25 cellular contexts compared by ENCODE assay signal in the genomic region with DNA sequence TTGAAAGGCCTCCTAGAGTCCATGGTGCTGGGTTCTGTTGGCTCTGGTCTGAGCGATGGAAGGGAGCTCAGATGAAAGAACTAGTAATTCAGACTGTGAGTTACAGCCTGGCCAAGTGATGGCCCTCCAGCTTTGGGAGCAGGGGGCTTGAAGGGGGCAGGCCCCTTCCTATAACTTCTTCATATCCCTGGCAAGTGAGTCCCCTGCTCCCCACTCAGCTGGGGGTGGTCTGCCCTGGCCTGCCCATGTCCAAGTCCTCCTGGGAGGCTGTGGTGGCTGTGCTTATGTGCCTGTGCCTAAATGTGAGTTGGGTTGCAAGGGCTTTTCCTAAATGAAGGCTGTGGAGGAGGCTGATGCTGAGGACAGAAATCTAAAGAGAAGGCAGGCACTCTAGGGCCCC.
DNase-seq lines count a peak whose midpoint lies in the region; ATAC-seq and TF ChIP-seq lines count a peak whose summit lies in the region.
"Had no signal": no experiment of that assay in that cellular context is flagged by ENCODE, and none has a peak within 500 bp of the region (broad histone marks: within the 10 kb centered on the region; RNA-seq: fewer than 3 reads in every experiment).

No MANE protein-coding gene starts in this region.

- H3K4me1 Mint-ChIP-seq in activated CD8-positive, alpha-beta memory T cell treated with anti-CD3 and anti-CD28 coated beads, Interleukin-2, amount 10 ng/mL, durations not matched to agents 7 days and 5 days: peaks cover 11% of the 10 kb centered on the region
- H3K4me1 Mint-ChIP-seq in CD14-positive monocyte: no peaks in the 10 kb centered on the region
- no peaks in the 10 kb centered on the region for H3K4me1 Mint-ChIP-seq in osteocyte (ENCODE audit: unreplicated experiment)
- H3K4me1 Mint-ChIP-seq: CD8-positive, alpha-beta memory T cell; IgD-negative memory B cell had no signal

- no peak for TF ChIP-seq POLR2A in tibial nerve (IDR thresholded peaks at IDR 0.05)

- intact Hi-C loops in CD14-positive monocyte (cut with micrococcal nuclease): no loop called here

- ATAC-seq in activated CD8-positive, alpha-beta memory T cell treated with anti-CD3 and anti-CD28 coated beads, Interleukin-2, amount 10 ng/mL, durations not matched to agents 7 days and 5 days: no peak
- ATAC-seq in HG02759 (IDR thresholded peaks at IDR 0.05; ENCODE audit: unreplicated experiment): no peak
- ATAC-seq: HCT116 had no signal

- H3K27me3 ChIP-seq in tibial nerve: no peaks in the 10 kb centered on the region

- no peak overlapping the region for H3K4me3 Mint-ChIP-seq in activated CD8-positive, alpha-beta memory T cell treated with anti-CD3 and anti-CD28 coated beads, Interleukin-2, amount 10 ng/mL, durations not matched to agents 7 days and 5 days
- H3K4me3 Mint-ChIP-seq in CD14-positive monocyte: no peak overlapping the region
- H3K4me3 Mint-ChIP-seq in osteocyte (ENCODE audit: unreplicated experiment): no peak overlapping the region
- H3K4me3 Mint-ChIP-seq: CD8-positive, alpha-beta memory T cell; IgD-negative memory B cell had no signal

- no peaks in the 10 kb centered on the region for H3K9me3 Mint-ChIP-seq in activated CD8-positive, alpha-beta memory T cell treated with anti-CD3 and anti-CD28 coated beads, Interleukin-2, amount 10 ng/mL, durations not matched to agents 7 days and 5 days (ENCODE audit: low read depth)
- H3K9me3 Mint-ChIP-seq in CD14-positive monocyte (peaks cover 0 to 2% (median 0%) of the 10 kb centered on the region in 7 donors), osteocyte (ENCODE audit: unreplicated experiment) (no peaks in the 10 kb centered on the region)
- H3K9me3 Mint-ChIP-seq: CD8-positive, alpha-beta memory T cell; IgD-negative memory B cell had no signal

- H3K27ac ChIP-seq in coronary artery: no peak overlapping the region
- H3K27ac ChIP-seq in tibial nerve: no peak overlapping the region

- H3K4me3 ChIP-seq in coronary artery: no peak overlapping the region
- no peak overlapping the region for H3K4me3 ChIP-seq in tibial nerve

- TF ChIP-seq EP300 in tibial nerve (IDR thresholded peaks at IDR 0.05): no peak

- H3K27ac Mint-ChIP-seq in activated CD8-positive, alpha-beta memory T cell treated with anti-CD3 and anti-CD28 coated beads, Interleukin-2, amount 10 ng/mL, durations not matched to agents 7 days and 5 days: no peak overlapping the region
- H3K27ac Mint-ChIP-seq in CD14-positive monocyte (no peak overlapping the region), osteocyte (ENCODE audit: unreplicated experiment) (no peak overlapping the region)
- H3K27ac Mint-ChIP-seq: IgD-negative memory B cell had no signal

- CTCF ChIA-PET in activated CD8-positive, alpha-beta memory T cell treated with anti-CD3 and anti-CD28 coated beads, Interleukin-2, amount 10 ng/mL, durations not matched to agents 7 days and 5 days (lab: Charles Lee): interaction anchor here (0.8 kb wide), 1 partner anchor 10 kb away, joined by 3 read pairs; no protein-coding TSS in a partner anchor

- DNase-seq in activated CD8-positive, alpha-beta memory T cell treated with anti-CD3 and anti-CD28 coated beads, Interleukin-2, amount 50 U/mL, for 48 hours: peak; percentile 40
- no peak for DNase-seq in activated CD8-positive, alpha-beta memory T cell treated with anti-CD3 and anti-CD28 coated beads, Interleukin-2, amount 10 ng/mL, durations not matched to agents 7 days and 5 days
- peak; percentile 19 for DNase-seq in CD14-positive monocyte (ENCODE audit: low spot score)
- peak; percentile 35 for DNase-seq in coronary artery (ENCODE audit: low spot score)
- peak; percentile 59 for DNase-seq in osteocyte (ENCODE audit: extremely low spot score, unreplicated experiment)
- no peak for DNase-seq in DMS79 (lab: John Stamatoyannopoulos, UW)
- no peak for DNase-seq in tibial nerve (ENCODE audit: low spot score in 2 of 2)
- DNase-seq: AML-193; C1 segment of cervical spinal cord; Calu3; CD8-positive, alpha-beta memory T cell; DMS153; GOT3; Karpas-422; NCI-H1694; NCI-H2081; NCI-H2171; NCI-H345; NCI-H524; NCI-H82; OCI-M1; SHP77 had no signal

- no peaks in the 10 kb centered on the region for H3K36me3 Mint-ChIP-seq in activated CD8-positive, alpha-beta memory T cell treated with anti-CD3 and anti-CD28 coated beads, Interleukin-2, amount 10 ng/mL, durations not matched to agents 7 days and 5 days
- H3K36me3 Mint-ChIP-seq in CD14-positive monocyte (peaks cover 0 to 2% of the 10 kb centered on the region in 2 donors), osteocyte (ENCODE audit: unreplicated experiment) (no peaks in the 10 kb centered on the region)
- H3K36me3 Mint-ChIP-seq: CD8-positive, alpha-beta memory T cell; IgD-negative memory B cell had no signal

- no peaks in the 10 kb centered on the region for H3K9me3 ChIP-seq in tibial nerve

- WGBS in tibial nerve, 2 donors: 100% methylated on average over 1 of the region's 1 CpG

- H3K4me1 ChIP-seq in tibial nerve: no peaks in the 10 kb centered on the region

- TF ChIP-seq CTCF in CD14-positive monocyte (IDR thresholded peaks at IDR 0.05) (no peak), coronary artery (IDR thresholded peaks at IDR 0.05) (no peak), osteocyte (IDR thresholded peaks at IDR 0.05) (no peak), tibial nerve (IDR thresholded peaks at IDR 0.05) (no peak)

- no peaks in the 10 kb centered on the region for H3K27me3 Mint-ChIP-seq in activated CD8-positive, alpha-beta memory T cell treated with anti-CD3 and anti-CD28 coated beads, Interleukin-2, amount 10 ng/mL, durations not matched to agents 7 days and 5 days
- H3K27me3 Mint-ChIP-seq in CD14-positive monocyte (ENCODE audit: low read depth in 3 of 3) (peaks cover 0 to 6% (median 2%) of the 10 kb centered on the region in 3 donors), osteocyte (ENCODE audit: unreplicated experiment) (peaks cover 5% of the 10 kb centered on the region)
- H3K27me3 Mint-ChIP-seq: CD8-positive, alpha-beta memory T cell; IgD-negative memory B cell had no signal

- no peaks in the 10 kb centered on the region for H3K36me3 ChIP-seq in tibial nerve

Comparison
In these comparisons a context has a peak if more than half of its experiments do, and no peak if none do; other contexts are left out.
1. DNase-seq: peak in activated CD8-positive, alpha-beta memory T cell treated with anti-CD3 and anti-CD28 coated beads, Interleukin-2, amount 50 U/mL, for 48 hours (single experiment), CD14-positive monocyte (single experiment), coronary artery (single experiment) and osteocyte (single experiment); none in activated CD8-positive, alpha-beta memory T cell treated with anti-CD3 and anti-CD28 coated beads, Interleukin-2, amount 10 ng/mL, durations not matched to agents 7 days and 5 days (single experiment), DMS79 (single experiment) and tibial nerve (0 of 2).